In the genomic region with DNA sequence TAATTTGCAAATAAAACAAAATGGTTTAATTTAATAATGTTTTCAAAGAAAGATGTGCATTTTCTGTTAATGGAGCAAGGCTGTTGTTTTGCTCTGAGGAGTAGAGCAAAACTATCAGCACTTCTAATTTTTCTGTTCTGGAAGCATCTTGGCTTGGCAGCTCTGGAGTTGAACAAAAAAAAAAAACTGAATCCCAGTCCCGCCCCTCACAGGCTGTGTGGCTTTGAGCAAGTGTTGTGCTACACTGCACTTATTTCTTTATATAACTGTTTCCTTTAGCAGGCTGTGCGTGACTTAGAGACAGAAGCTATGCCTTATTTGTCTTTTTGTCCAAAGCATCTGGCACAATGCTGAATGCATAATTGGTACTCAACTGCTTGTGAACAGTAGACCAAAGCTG, we compare ENCODE assay signal across 28 cellular contexts.
"Had no signal": no experiment of that assay in that cellular context is flagged by ENCODE, and none has a peak within 500 bp of the region (broad histone marks: within the 10 kb centered on the region; RNA-seq: fewer than 3 reads in every experiment).

No MANE protein-coding gene starts in this region.

- H3K4me1 ChIP-seq: SJCRH30 had no signal

- H3K36me3 ChIP-seq: cardiac muscle cell, SJCRH30 had no signal

- ATAC-seq: activated CD8-positive, alpha-beta T cell treated with anti-CD3 and anti-CD28 coated beads for 36 hours; activated T-cell treated with anti-CD3 and anti-CD28 coated beads, Interleukin-2, amount 50 U/mL, for 72 hours; activated T-helper 17 cell treated with anti-CD3 and anti-CD28 coated beads, Interleukin-2, amount 50 U/mL, for 72 hours had no signal

- H3K4me3 ChIP-seq: cardiac muscle cell, PC-9, SJCRH30, SK-N-MC had no signal

- DNase-seq: activated CD4-positive, alpha-beta T cell treated with anti-CD3 and anti-CD28 coated beads, Interleukin-2, amount 10 ng/mL, durations not matched to agents 24 days and 14 days; activated CD4-positive, alpha-beta T cell treated with anti-CD3 and anti-CD28 coated beads, Interleukin-2, amount 50 U/mL, for 4 hours; activated CD8-positive, alpha-beta T cell treated with anti-CD3 and anti-CD28 coated beads for 36 hours; activated effector memory CD4-positive, alpha-beta T cell treated with anti-CD3 and anti-CD28 coated beads, Interleukin-2, amount 50 U/mL, for 16 hours; activated naive CD4-positive, alpha-beta T cell; activated naive CD4-positive, alpha-beta T cell treated with anti-CD3 and anti-CD28 coated beads, Interleukin-2, amount 50 U/mL, for 16 hours; activated naive CD8-positive, alpha-beta T cell treated with anti-CD3 and anti-CD28 coated beads for 36 hours; activated T-cell treated with anti-CD3 and anti-CD28 coated beads, Interleukin-2, amount 50 U/mL, for 1 hour; activated T-cell treated with anti-CD3 and anti-CD28 coated beads, Interleukin-2, amount 50 U/mL, for 72 hours; amniotic stem cell; aorta; MM.1S; MV-4-11; NCI-H1092; NCI-H1436 treated with DMSO at 0.1 percent for 48 hours; NCI-H1694 treated with DMSO at 0.1 percent for 48 hours; NCI-H2029; NCI-H2107; NCI-H2171; NCI-H524; NCI-H69; PC-9; Right ventricle myocardium superior; SJCRH30 had no signal

- H3K27me3 ChIP-seq: cardiac muscle cell, SJCRH30 had no signal

- H3K9me3 ChIP-seq: SJCRH30 had no signal

- H3K27ac ChIP-seq: cardiac muscle cell, KMS-11, PC-9, SJCRH30, SK-N-MC had no signal
